ENCODE assay signal across 8 cellular contexts in the genomic region with DNA sequence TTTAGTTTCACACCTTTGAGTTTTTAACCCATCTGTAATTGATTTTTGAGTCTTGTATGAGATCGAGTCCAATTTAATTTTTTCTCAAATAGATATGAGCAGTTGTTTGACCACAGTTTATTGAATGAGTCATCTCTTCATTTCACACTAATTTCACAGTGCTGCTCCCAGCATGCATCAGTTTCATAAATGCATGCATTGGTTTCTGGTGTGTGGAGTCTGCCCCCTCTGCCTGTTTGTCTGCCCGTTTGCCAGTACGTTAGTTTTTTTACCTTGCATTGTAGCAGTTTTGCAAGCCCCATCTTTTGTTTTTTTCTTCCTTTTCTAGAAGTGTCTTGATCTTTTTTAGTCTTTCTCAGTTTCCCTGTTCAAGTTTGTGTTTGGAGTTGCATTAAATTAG. TPM values are rescaled to one million over a fixed set of nuclear protein-coding genes. Genes with fewer than 3 reads are reported as not detected.
DNase-seq lines count a peak whose midpoint lies in the region; FAIRE-seq and TF ChIP-seq lines count a peak whose summit lies in the region.

No MANE protein-coding gene starts in this region.

- H3K36me3 Mint-ChIP-seq in endothelial cell (ENCODE audit: low read depth, unreplicated experiment), result no peaks in the 10 kb centered on the region

- H3K27ac ChIP-seq in colonic mucosa, result no peak overlapping the region

- intact Hi-C loops in colonic mucosa (cut with DNase I), result no loop called here

- DNase-seq in GM13977 (ENCODE audit: low spot score) (peak; percentile 71), H54 (ENCODE audit: insufficient read length, low spot score) (peak; percentile 43), Kasumi-1 (lab: John Stamatoyannopoulos, UW) (peak; percentile 71 to 72), T-helper 2 cell (peak in 3 of 5 experiments; percentile 12 to 97 (median 41)), colonic mucosa (peak; percentile 65), NCI-H187 treated with DMSO at 0.1 percent for 48 hours (lab: John Stamatoyannopoulos, UW) (no peak), endothelial cell (ENCODE audit: low spot score) (no peak)
- peak; percentile 15 to 50 for DNase-seq in stimulated activated CD4-positive, alpha-beta T cell treated with anti-CD3 and anti-CD28 coated beads, Interleukin-4, amount 100 ng/mL, for 4 hours

- no peaks in the 10 kb centered on the region for H3K36me3 ChIP-seq in colonic mucosa

- no peaks in the 10 kb centered on the region for H3K4me1 Mint-ChIP-seq in endothelial cell (ENCODE audit: unreplicated experiment)

- no peaks in the 10 kb centered on the region for H3K9me3 Mint-ChIP-seq in endothelial cell (ENCODE audit: unreplicated experiment)

- H3K27me3 Mint-ChIP-seq in endothelial cell (ENCODE audit: unreplicated experiment), result no peaks in the 10 kb centered on the region

- H3K4me1 ChIP-seq in colonic mucosa, result no peaks in the 10 kb centered on the region

- TF ChIP-seq CTCF in GM13977 (IDR thresholded peaks at IDR 0.05; ENCODE audit: extremely low read depth, insufficient read depth, missing control alignments) (peak; percentile 22), colonic mucosa (IDR thresholded peaks at IDR 0.05) (no peak), endothelial cell (IDR thresholded peaks at IDR 0.05; ENCODE audit: unreplicated experiment) (no peak)

- in situ Hi-C loops in GM13977 (cut with MboI; ENCODE audit: low pct_unique_long_range_greater_than_20kb, low sequenced_read_pairs, unreplicated experiment), result loop anchor here (25.0 kb wide), 1 partner anchor 835 kb away; no protein-coding TSS in a partner anchor

- no peak for TF ChIP-seq POLR2A in H54 (IDR thresholded peaks at IDR 0.05; ENCODE audit: low read depth, low read length)

- H3K4me3 Mint-ChIP-seq in endothelial cell (ENCODE audit: unreplicated experiment), result no peak overlapping the region

- no peak overlapping the region for H3K9ac ChIP-seq in colonic mucosa (ENCODE audit: low read depth in 2 of 2, low read length in 2 of 2)

- FAIRE-seq in H54 (lab: Jason Lieb, UNC), result peak; percentile 91

- H3K9me3 ChIP-seq in colonic mucosa, result no peaks in the 10 kb centered on the region

- no peaks in the 10 kb centered on the region for H3K27me3 ChIP-seq in colonic mucosa

- no peak overlapping the region for H3K4me3 ChIP-seq in colonic mucosa

- H3K27ac Mint-ChIP-seq in endothelial cell (ENCODE audit: unreplicated experiment), result no peak overlapping the region

RNA-seq across cellular contexts. Expression of gene SLX4IP, which starts 11.9 kb away (rescaled TPM):
- 1 to 10 TPM; 5.0 to 8.8 TPM for total RNA-seq in colonic mucosa
- total RNA-seq in endothelial cell (ENCODE audit: unreplicated experiment), result 6.8 TPM

RNA-seq across cellular contexts. Expression of gene MKKS, which starts 13.0 kb away (rescaled TPM):
- total RNA-seq in colonic mucosa, result 10 to 100 TPM; 22.6 to 24.9 TPM
- 10.6 TPM for total RNA-seq in endothelial cell (ENCODE audit: unreplicated experiment)

Comparison
In these comparisons a context has a peak if more than half of its experiments do, and no peak if none do; other contexts are left out.
1. DNase-seq: peak in GM13977 (single experiment), H54 (single experiment), Kasumi-1 (2 of 2), T-helper 2 cell (3 of 5), colonic mucosa (single experiment) and stimulated activated CD4-positive, alpha-beta T cell treated with anti-CD3 and anti-CD28 coated beads, Interleukin-4, amount 100 ng/mL, for 4 hours (2 of 2); none in NCI-H187 treated with DMSO at 0.1 percent for 48 hours (single experiment) and endothelial cell (single experiment).